Comparison of ENCODE assay signal across 1 cellular context in the genomic region with DNA sequence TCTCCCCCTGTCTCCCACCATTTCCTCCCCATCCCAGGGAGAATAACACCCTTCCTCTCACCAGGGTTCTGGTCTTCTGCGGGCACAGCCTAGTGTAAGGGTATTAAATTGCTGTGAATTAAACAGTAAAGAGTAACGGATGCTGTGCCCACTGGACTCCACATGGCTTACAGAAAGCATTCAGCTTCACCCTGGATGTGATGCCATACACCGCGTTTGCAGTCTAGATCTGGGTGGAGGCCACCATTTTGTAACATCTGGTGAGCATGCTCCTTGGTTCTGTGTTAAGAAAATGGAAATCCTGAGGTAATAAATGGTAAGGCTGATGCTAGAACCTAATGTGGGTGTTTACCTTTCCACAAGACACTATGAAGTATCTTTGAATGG.
TF ChIP-seq lines count a peak whose summit lies in the region.

No MANE protein-coding gene starts in this region.

TF ChIP-seq in WTC11, 78 proteins besides CTCF, POLR2A, EP300 and RAD21 (continued from another document):
- TF ChIP-seq, protein P1, sequence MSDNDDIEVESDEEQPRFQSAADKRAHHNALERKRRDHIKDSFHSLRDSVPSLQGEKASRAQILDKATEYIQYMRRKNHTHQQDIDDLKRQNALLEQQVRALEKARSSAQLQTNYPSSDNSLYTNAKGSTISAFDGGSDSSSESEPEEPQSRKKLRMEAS (CRISPR knock-in tag; IDR thresholded peaks at IDR 0.05) = no peak
- TF ChIP-seq E2F4 (CRISPR knock-in tag; IDR thresholded peaks at IDR 0.05; ENCODE audit: borderline replicate concordance, low read depth) (no peak), AR (CRISPR knock-in tag; IDR thresholded peaks at IDR 0.05) (no peak)
- TF ChIP-seq, protein P2, sequence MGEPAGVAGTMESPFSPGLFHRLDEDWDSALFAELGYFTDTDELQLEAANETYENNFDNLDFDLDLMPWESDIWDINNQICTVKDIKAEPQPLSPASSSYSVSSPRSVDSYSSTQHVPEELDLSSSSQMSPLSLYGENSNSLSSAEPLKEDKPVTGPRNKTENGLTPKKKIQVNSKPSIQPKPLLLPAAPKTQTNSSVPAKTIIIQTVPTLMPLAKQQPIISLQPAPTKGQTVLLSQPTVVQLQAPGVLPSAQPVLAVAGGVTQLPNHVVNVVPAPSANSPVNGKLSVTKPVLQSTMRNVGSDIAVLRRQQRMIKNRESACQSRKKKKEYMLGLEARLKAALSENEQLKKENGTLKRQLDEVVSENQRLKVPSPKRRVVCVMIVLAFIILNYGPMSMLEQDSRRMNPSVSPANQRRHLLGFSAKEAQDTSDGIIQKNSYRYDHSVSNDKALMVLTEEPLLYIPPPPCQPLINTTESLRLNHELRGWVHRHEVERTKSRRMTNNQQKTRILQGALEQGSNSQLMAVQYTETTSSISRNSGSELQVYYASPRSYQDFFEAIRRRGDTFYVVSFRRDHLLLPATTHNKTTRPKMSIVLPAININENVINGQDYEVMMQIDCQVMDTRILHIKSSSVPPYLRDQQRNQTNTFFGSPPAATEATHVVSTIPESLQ (CRISPR knock-in tag; IDR thresholded peaks at IDR 0.05) = no peak
TF ChIP-seq in WTC11: peak in this region for 0.
